In the genomic region with DNA sequence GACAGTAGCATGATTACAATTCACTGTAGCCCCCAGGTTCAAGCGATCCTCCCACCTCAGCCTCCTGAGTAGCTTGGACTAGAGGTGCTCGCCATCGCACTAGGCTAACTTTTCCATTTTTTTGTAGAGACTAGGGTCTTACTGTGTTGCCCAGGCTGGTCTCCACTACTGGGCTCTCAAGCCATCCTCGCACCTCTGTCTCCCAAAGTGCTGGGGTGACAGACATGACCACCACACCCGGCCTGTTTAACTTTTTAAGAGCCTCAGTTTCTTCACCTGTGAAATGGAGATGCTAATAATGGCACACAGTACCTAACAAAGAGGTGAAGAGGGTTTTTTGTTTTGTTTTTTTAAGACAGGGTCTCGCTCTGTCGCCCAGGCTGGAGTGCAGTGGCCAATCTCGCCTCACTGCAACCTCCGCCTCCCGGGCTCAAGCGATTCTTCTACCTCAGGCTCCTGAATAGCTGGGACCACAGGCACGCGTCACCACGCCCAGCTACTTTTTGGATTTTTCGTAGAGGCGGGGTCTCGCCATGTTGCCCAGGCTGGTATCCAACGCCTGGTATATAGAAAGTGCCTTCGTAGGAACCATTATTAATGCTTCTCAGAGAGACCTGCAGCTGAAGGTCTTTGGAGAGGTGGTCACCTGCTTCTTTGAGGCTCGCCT, we compare ENCODE assay signal across 2 cellular contexts.
TF ChIP-seq lines count a peak whose summit lies in the region.

No MANE protein-coding gene starts in this region.

TF ChIP-seq in H1, 55 proteins besides CTCF, POLR2A, EP300 and RAD21:
- TF ChIP-seq PHF8 (conservative IDR thresholded peaks at IDR 0.05; ENCODE audit: low read depth, low read length) (no peak), EZH2 (IDR thresholded peaks at IDR 0.05; ENCODE audit: low read depth, low read length, severe bottlenecking) (no peak), BCL11A (IDR thresholded peaks at IDR 0.05; ENCODE audit: low read depth in 2 of 2, low read length in 2 of 2) (no peak), KDM5A (IDR thresholded peaks at IDR 0.05; ENCODE audit: low read length) (no peak), CTBP2 (IDR thresholded peaks at IDR 0.05; ENCODE audit: borderline replicate concordance, insufficient read depth, insufficient read length, low read length) (no peak), KDM1A (IDR thresholded peaks at IDR 0.05; ENCODE audit: borderline replicate concordance, low read length) (peak; percentile 49; the same call in 1 of the 2 replicates), CREB1 (IDR thresholded peaks at IDR 0.05) (no peak)

TF ChIP-seq in HEK293T, 16 proteins besides CTCF, POLR2A, EP300 and RAD21:
- TF ChIP-seq TARDBP (IDR thresholded peaks at IDR 0.05) = no peak
TF ChIP-seq in HEK293T: peak in this region for 0.
